In the genomic region with DNA sequence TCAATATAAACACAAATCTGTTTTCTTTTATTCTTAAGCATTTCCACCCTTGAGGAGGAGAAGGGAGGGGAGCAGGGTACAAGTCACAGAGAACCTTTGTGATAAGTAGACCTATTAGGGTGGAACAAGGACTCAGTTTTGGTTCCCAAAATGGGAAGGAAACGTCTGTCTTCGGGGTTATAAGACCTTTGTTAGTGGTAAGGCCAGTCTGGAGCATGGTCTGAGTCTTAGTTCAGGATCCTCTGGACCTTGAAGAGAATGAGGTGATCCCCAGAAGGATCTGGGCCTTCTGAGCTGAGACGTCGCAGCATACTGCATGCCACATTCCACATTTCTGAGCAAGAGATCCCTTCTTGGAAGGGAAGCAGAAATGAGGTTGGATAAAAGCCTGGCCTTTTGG, we compare ENCODE assay signal across 1 cellular context.
TF ChIP-seq lines count a peak whose summit lies in the region.

No MANE protein-coding gene starts in this region.

TF ChIP-seq in HepG2, 621 proteins besides CTCF, POLR2A, EP300 and RAD21:
- TF ChIP-seq ONECUT2 (CRISPR knock-in tag; IDR thresholded peaks at IDR 0.05) (no peak), MEIS1 (CRISPR knock-in tag; IDR thresholded peaks at IDR 0.05; ENCODE audit: borderline replicate concordance) (no peak), RBM22 (optimal IDR thresholded peaks at IDR 0.05; ENCODE audit: low read length) (peak; percentile 37)
